Comparison of ENCODE assay signal across 1 cellular context in genomic region chr1:154621875-154622274, GRCh38.
TF ChIP-seq lines count a peak whose summit lies in the region.

No MANE protein-coding gene starts in this region.

TF ChIP-seq in GM12878, 131 proteins besides CTCF, POLR2A, EP300 and RAD21:
- no peak for TF ChIP-seq STAT1 (conservative IDR thresholded peaks at IDR 0.05)
- TF ChIP-seq JUNB (IDR thresholded peaks at IDR 0.05), result no peak
- TF ChIP-seq, protein P1, sequence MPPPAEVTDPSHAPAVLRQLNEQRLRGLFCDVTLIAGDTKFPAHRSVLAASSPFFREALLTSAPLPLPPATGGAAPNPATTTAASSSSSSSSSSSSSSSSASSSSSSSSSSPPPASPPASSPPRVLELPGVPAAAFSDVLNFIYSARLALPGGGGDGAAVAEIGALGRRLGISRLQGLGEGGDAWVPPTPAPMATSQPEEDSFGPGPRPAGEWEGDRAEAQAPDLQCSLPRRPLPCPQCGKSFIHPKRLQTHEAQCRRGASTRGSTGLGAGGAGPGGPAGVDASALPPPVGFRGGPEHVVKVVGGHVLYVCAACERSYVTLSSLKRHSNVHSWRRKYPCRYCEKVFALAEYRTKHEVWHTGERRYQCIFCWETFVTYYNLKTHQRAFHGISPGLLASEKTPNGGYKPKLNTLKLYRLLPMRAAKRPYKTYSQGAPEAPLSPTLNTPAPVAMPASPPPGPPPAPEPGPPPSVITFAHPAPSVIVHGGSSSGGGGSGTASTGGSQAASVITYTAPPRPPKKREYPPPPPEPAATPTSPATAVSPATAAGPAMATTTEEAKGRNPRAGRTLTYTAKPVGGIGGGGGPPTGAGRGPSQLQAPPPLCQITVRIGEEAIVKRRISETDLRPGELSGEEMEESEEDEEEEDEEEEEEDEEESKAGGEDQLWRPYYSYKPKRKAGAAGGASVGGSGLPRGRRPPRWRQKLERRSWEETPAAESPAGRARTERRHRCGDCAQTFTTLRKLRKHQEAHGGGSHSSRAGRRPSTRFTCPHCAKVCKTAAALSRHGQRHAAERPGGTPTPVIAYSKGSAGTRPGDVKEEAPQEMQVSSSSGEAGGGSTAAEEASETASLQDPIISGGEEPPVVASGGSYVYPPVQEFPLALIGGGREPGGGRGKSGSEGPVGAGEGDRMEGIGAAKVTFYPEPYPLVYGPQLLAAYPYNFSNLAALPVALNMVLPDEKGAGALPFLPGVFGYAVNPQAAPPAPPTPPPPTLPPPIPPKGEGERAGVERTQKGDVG (CRISPR knock-in tag; IDR thresholded peaks at IDR 0.05), result no peak
- no peak for TF ChIP-seq NFIC (IDR thresholded peaks at IDR 0.05; ENCODE audit: low read depth, low read length)
- TF ChIP-seq RUNX3 (IDR thresholded peaks at IDR 0.05; ENCODE audit: low read length), result no peak
- TF ChIP-seq MYB (IDR thresholded peaks at IDR 0.05; ENCODE audit: borderline replicate concordance, low read depth, low read length), result no peak
- TF ChIP-seq EGR1 (IDR thresholded peaks at IDR 0.05; ENCODE audit: borderline replicate concordance in 1 of 2, low read depth in 2 of 2, low read length in 2 of 2), result no peak
- no peak for TF ChIP-seq CHD4 (IDR thresholded peaks at IDR 0.05)
- TF ChIP-seq CHD1 (IDR thresholded peaks at IDR 0.05; ENCODE audit: low read depth, low read length), result no peak
- no peak for TF ChIP-seq MEF2A (IDR thresholded peaks at IDR 0.05; ENCODE audit: insufficient read depth, low read depth, low read length)
- TF ChIP-seq, protein P2, sequence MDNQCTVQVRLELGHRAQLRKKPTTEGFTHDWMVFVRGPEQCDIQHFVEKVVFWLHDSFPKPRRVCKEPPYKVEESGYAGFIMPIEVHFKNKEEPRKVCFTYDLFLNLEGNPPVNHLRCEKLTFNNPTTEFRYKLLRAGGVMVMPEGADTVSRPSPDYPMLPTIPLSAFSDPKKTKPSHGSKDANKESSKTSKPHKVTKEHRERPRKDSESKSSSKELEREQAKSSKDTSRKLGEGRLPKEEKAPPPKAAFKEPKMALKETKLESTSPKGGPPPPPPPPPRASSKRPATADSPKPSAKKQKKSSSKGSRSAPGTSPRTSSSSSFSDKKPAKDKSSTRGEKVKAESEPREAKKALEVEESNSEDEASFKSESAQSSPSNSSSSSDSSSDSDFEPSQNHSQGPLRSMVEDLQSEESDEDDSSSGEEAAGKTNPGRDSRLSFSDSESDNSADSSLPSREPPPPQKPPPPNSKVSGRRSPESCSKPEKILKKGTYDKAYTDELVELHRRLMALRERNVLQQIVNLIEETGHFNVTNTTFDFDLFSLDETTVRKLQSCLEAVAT (IDR thresholded peaks at IDR 0.05), result no peak
- no peak for TF ChIP-seq FOXM1 (IDR thresholded peaks at IDR 0.05; ENCODE audit: low read depth, low read length)
- TF ChIP-seq MXI1 (IDR thresholded peaks at IDR 0.05; ENCODE audit: low read depth, low read length), result no peak
- TF ChIP-seq ZNF592 (IDR thresholded peaks at IDR 0.05), result no peak
- TF ChIP-seq STAT3 (IDR thresholded peaks at IDR 0.05; ENCODE audit: low read depth, low read length), result no peak
- no peak for TF ChIP-seq BCL11A (IDR thresholded peaks at IDR 0.05; ENCODE audit: low read depth, low read length)
